ENCODE assay signal across 14 cellular contexts in genomic region chr20:63182946-63183415, GRCh38. TPM values are rescaled to one million over a fixed set of nuclear protein-coding genes. Genes with fewer than 3 reads are reported as not detected.
"Had no signal": no experiment of that assay in that cellular context is flagged by ENCODE, and none has a peak within 500 bp of the region (broad histone marks: within the 10 kb centered on the region; RNA-seq: fewer than 3 reads in every experiment).

No MANE protein-coding gene starts in this region.

- H3K36me3 Mint-ChIP-seq: natural killer cell, type B pancreatic cell had no signal

- H3K27ac ChIP-seq: esophagus muscularis mucosa, hepatocyte, left ventricle myocardium inferior, suprapubic skin had no signal

- H3K27ac Mint-ChIP-seq: activated CD4-positive, alpha-beta T cell treated with anti-CD3 and anti-CD28 coated beads, Interleukin-2, amount 10 ng/mL, durations not matched to agents 24 days and 14 days; natural killer cell; progenitor cell of endocrine pancreas; T-helper 2 cell treated with Interferon-gamma antibody and Interleukin-4, amounts not matched to agents 5 μg/mL and 100 μg/mL, for 36 hours; type B pancreatic cell had no signal

- H3K4me3 Mint-ChIP-seq: activated CD4-positive, alpha-beta T cell treated with anti-CD3 and anti-CD28 coated beads, Interleukin-2, amount 10 ng/mL, durations not matched to agents 24 days and 14 days; natural killer cell; T-helper 2 cell treated with Interferon-gamma antibody and Interleukin-4, amounts not matched to agents 5 μg/mL and 100 μg/mL, for 36 hours; type B pancreatic cell had no signal

- H3K4me2 ChIP-seq: hepatocyte had no signal

- H3K9me3 ChIP-seq: esophagus muscularis mucosa, left ventricle myocardium inferior, suprapubic skin had no signal

- H2AFZ ChIP-seq: hepatocyte had no signal

- DNase-seq: left ventricle myocardium inferior, natural killer cell had no signal

- H3K4me3 ChIP-seq: esophagus muscularis mucosa, hepatocyte, left ventricle myocardium inferior, suprapubic skin had no signal

- ATAC-seq: right cardiac atrium had no signal

- H3K36me3 ChIP-seq: esophagus muscularis mucosa, left ventricle myocardium inferior, suprapubic skin had no signal

- FAIRE-seq: colon, endometrium, small intestine had no signal

- H3K9me3 Mint-ChIP-seq: activated CD4-positive, alpha-beta T cell treated with anti-CD3 and anti-CD28 coated beads, Interleukin-2, amount 10 ng/mL, durations not matched to agents 24 days and 14 days; natural killer cell; T-helper 2 cell treated with Interferon-gamma antibody and Interleukin-4, amounts not matched to agents 5 μg/mL and 100 μg/mL, for 36 hours; type B pancreatic cell had no signal

- H3K79me2 ChIP-seq: hepatocyte had no signal

RNA-seq across cellular contexts. Expression of gene BIRC7, which starts 52.7 kb away (rescaled TPM):
- total RNA-seq: activated CD4-positive, alpha-beta T cell treated with anti-CD3 and anti-CD28 coated beads, Interleukin-2, amount 10 ng/mL, durations not matched to agents 24 days and 14 days; activated CD8-positive, alpha-beta memory T cell treated with anti-CD3 and anti-CD28 coated beads for 36 hours; esophagus muscularis mucosa; natural killer cell; progenitor cell of endocrine pancreas; right cardiac atrium had no signal
- polyA plus RNA-seq: right cardiac atrium had no signal
